ENCODE assay signal across 16 cellular contexts in the genomic region with DNA sequence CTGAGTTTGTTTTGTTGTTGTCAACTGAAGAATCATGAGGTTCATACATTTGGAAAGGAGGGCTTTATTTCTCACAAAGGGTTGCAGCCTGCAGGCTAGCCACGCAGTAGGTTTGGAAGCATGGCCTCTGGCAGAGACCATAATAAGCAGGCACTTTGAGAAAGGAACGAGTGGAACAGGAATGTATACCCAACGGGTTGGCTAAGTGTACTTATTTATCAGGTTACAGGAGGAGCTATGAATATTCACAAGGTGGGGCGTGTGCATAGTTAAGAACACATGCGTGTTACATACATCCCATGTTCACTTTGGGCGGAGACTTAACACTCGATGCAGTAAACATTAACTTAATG.
"Had no signal": no experiment of that assay in that cellular context is flagged by ENCODE, and none has a peak within 500 bp of the region (broad histone marks: within the 10 kb centered on the region; RNA-seq: fewer than 3 reads in every experiment).

No MANE protein-coding gene starts in this region.

- H3K27me3 Mint-ChIP-seq: stimulated activated naive CD8-positive, alpha-beta T cell treated with anti-CD3 and anti-CD28 coated beads, Interleukin-15, amount 100 ng/mL, for 72 hours had no signal

- H3K27ac ChIP-seq: right atrium auricular region, sigmoid colon, skin epidermis, testis, tibial nerve had no signal

- H3K4me3 ChIP-seq: right atrium auricular region, sigmoid colon, skin epidermis, testis, tibial nerve had no signal

- H3K4me3 Mint-ChIP-seq: natural killer cell treated with Interleukin-12 subunit alpha and Interleukin-12 subunit beta and Interleukin-15 and Interleukin-18, amount 100 ng/mL, for 72 hours; stimulated activated naive B cell treated with anti-CD40 and anti-IgM and Interleukin-4, amounts not matched to agents 10 μg/mL and 1 μg/mL and 100 μg/mL, for 72 hours; stimulated activated naive CD8-positive, alpha-beta T cell treated with anti-CD3 and anti-CD28 coated beads, Interleukin-15, amount 100 ng/mL, for 72 hours had no signal

- H3K4me1 ChIP-seq: right atrium auricular region, sigmoid colon, testis, tibial nerve had no signal

- H3K36me3 ChIP-seq: right atrium auricular region, sigmoid colon, tibial nerve had no signal

- H3K27ac Mint-ChIP-seq: natural killer cell treated with Interleukin-12 subunit alpha and Interleukin-12 subunit beta and Interleukin-15 and Interleukin-18, amount 100 ng/mL, for 72 hours; stimulated activated naive B cell treated with anti-CD40 and anti-IgM and Interleukin-4, amounts not matched to agents 10 μg/mL and 1 μg/mL and 100 μg/mL, for 72 hours; stimulated activated naive CD8-positive, alpha-beta T cell treated with anti-CD3 and anti-CD28 coated beads, Interleukin-15, amount 100 ng/mL, for 72 hours had no signal

- H3K36me3 Mint-ChIP-seq: natural killer cell treated with Interleukin-12 subunit alpha and Interleukin-12 subunit beta and Interleukin-15 and Interleukin-18, amount 100 ng/mL, for 72 hours had no signal

- H3K9me3 ChIP-seq: sigmoid colon, testis had no signal

- FAIRE-seq: endometrium had no signal

- DNase-seq: effector memory CD4-positive, alpha-beta T cell; foreskin melanocyte; hippocampal formation; kidney glomerular epithelial cell; midbrain; sigmoid colon; stimulated activated CD4-positive, alpha-beta T cell treated with anti-CD3 and anti-CD28 coated beads, Interleukin-2, amount 100 ng/mL, for 24 hours; stimulated activated CD4-positive, alpha-beta T cell treated with anti-CD3 and anti-CD28 coated beads, Interleukin-4, amount 100 ng/mL, for 4 hours; stimulated activated naive B cell treated with anti-CD40 and anti-IgM and Interleukin-4, amounts not matched to agents 10 μg/mL and 1 μg/mL and 100 μg/mL, for 72 hours; stimulated activated naive CD8-positive, alpha-beta T cell treated with anti-CD3 and anti-CD28 coated beads, Interleukin-15, amount 100 ng/mL, for 72 hours; testis had no signal

- H3K27me3 ChIP-seq: right atrium auricular region, sigmoid colon, testis, tibial nerve had no signal

- H3K4me1 Mint-ChIP-seq: stimulated activated naive B cell treated with anti-CD40 and anti-IgM and Interleukin-4, amounts not matched to agents 10 μg/mL and 1 μg/mL and 100 μg/mL, for 72 hours had no signal

- ATAC-seq: natural killer cell treated with Interleukin-12 subunit alpha and Interleukin-12 subunit beta and Interleukin-15 and Interleukin-18, amount 100 ng/mL, for 72 hours; stimulated activated naive B cell treated with anti-CD40 and anti-IgM and Interleukin-4, amounts not matched to agents 10 μg/mL and 1 μg/mL and 100 μg/mL, for 72 hours; stimulated activated naive CD8-positive, alpha-beta T cell treated with anti-CD3 and anti-CD28 coated beads, Interleukin-15, amount 100 ng/mL, for 72 hours had no signal
